9 cellular contexts compared by ENCODE assay signal in the genomic region with DNA sequence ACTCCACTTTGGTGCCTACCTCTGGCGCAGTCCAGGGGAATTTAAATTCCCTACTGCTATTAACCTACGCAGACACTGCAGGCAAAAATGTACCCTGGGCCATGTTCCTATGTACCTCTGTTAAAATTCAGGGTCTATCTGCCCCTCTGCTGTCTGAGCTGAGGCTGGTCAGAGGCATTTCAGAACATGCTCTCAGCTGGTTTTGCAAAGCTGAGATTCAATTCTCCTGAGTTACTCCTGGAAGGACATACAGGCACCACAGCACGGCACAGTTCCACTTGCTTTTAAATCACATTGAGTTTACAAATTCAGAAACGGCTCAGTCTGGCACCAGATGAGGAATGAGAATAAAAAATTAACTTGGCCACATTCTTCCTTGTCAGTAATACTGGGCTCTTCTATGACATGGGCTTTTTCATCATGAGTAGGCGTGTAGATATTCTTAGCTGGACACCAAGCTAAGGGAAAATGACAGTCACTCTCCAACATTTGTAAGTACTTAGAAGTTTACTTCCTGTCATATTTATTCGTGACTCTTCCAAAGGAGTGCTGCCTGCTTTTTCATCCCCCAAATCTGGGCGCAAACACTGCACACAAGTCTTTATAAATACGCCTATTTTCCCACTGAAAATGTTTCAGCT. TPM values are rescaled to one million over a fixed set of nuclear protein-coding genes. Genes with fewer than 3 reads are reported as not detected.
DNase-seq lines count a peak whose midpoint lies in the region; ATAC-seq and TF ChIP-seq lines count a peak whose summit lies in the region.
"Had no signal": no experiment of that assay in that cellular context is flagged by ENCODE, and none has a peak within 500 bp of the region (broad histone marks: within the 10 kb centered on the region; RNA-seq: fewer than 3 reads in every experiment).

No MANE protein-coding gene starts in this region.

- ATAC-seq in Right ventricle myocardium inferior = peak; percentile 6
- no peak for ATAC-seq in Right ventricle myocardium superior (ENCODE audit: poor library complexity)
- no peak for ATAC-seq in naive B cell (ENCODE audit: low read depth in 2 of 2)
- ATAC-seq in HG02759 (IDR thresholded peaks at IDR 0.05; ENCODE audit: unreplicated experiment) = no peak
- ATAC-seq in GM21360 (IDR thresholded peaks at IDR 0.05; ENCODE audit: unreplicated experiment) = no peak

- DNase-seq in Right ventricle myocardium inferior (ENCODE audit: missing footprints) = no peak
- no peak for DNase-seq in Right ventricle myocardium superior
- no peak for DNase-seq in epithelial cell of proximal tubule (ENCODE audit: low read depth)
- DNase-seq in naive B cell = no peak
- no peak for DNase-seq in NCI-H1694 treated with DMSO at 0.1 percent for 48 hours (lab: John Stamatoyannopoulos, UW)
- DNase-seq in activated effector memory CD4-positive, alpha-beta T cell treated with anti-CD3 and anti-CD28 coated beads, Interleukin-2, amount 50 U/mL, for 16 hours = no peak
- DNase-seq: Karpas-422 had no signal

- H3K9me3 Mint-ChIP-seq in naive B cell = no peaks in the 10 kb centered on the region

- no peaks in the 10 kb centered on the region for H3K36me3 Mint-ChIP-seq in naive B cell

- peaks cover 11 to 34% (median 20%) of the 10 kb centered on the region in 3 donors for H3K27me3 Mint-ChIP-seq in naive B cell

- intact Hi-C loops in Right ventricle myocardium inferior (cut with DNase I) (loop anchor here (5.0 kb wide), 2 partner anchors 39 to 51 kb away; no protein-coding TSS in a partner anchor), Right ventricle myocardium superior (cut with DNase I) (no loop called here)

- no peak overlapping the region for H3K27ac Mint-ChIP-seq in naive B cell

- H3K4me3 ChIP-seq in epithelial cell of proximal tubule (ENCODE audit: low read depth, low read length) = peak overlapping the region; percentile 76

- H3K4me3 Mint-ChIP-seq in naive B cell = peak overlapping the region in 5 of 8 donors; percentile 4 to 91 (median 71)

- no peak for TF ChIP-seq CTCF in epithelial cell of proximal tubule (conservative IDR thresholded peaks at IDR 0.05; ENCODE audit: low read depth, low read length)

- H3K4me1 Mint-ChIP-seq in naive B cell = peaks cover 6 to 10% (median 9%) of the 10 kb centered on the region in 3 donors

RNA-seq across cellular contexts. Expression of a gene that starts 2.0 kb away (rescaled TPM):
- total RNA-seq in Right ventricle myocardium inferior (46.0 TPM), Right ventricle myocardium superior (43.1 TPM), epithelial cell of proximal tubule (43.7 and 54.5 TPM in 2 replicates)
- 1 to 10 TPM; 2.9 to 5.5 (median 3.9) TPM for polyA plus RNA-seq in naive B cell (ENCODE audit: low read depth in 6 of 6)
